ENCODE assay signal across 14 cellular contexts in genomic region chr17:62727916-62728672, GRCh38.
DNase-seq lines count a peak whose midpoint lies in the region; ATAC-seq and TF ChIP-seq lines count a peak whose summit lies in the region.
"Had no signal": no experiment of that assay in that cellular context is flagged by ENCODE, and none has a peak within 500 bp of the region (broad histone marks: within the 10 kb centered on the region; RNA-seq: fewer than 3 reads in every experiment).

No MANE protein-coding gene starts in this region.

- H3K79me2 ChIP-seq in SK-N-SH (ENCODE audit: insufficient read depth) = no peaks in the 10 kb centered on the region
- no peaks in the 10 kb centered on the region for H3K79me2 ChIP-seq in Loucy (ENCODE audit: insufficient read depth, low read length)
- H3K79me2 ChIP-seq in trophoblast cell (ENCODE audit: control insufficient read depth, insufficient read depth, low read length, poor library complexity) = peaks cover 1% of the 10 kb centered on the region

- no peak overlapping the region for H3K9ac ChIP-seq in SK-N-SH
- no peak overlapping the region for H3K9ac ChIP-seq in Loucy (ENCODE audit: low read depth, low read length, poor library complexity, severe bottlenecking)
- no peak overlapping the region for H3K9ac ChIP-seq in trophoblast cell (ENCODE audit: low read length)

- POLR2A ChIA-PET in SK-N-SH (lab: Yijun Ruan, JAX) = interaction anchor here (0.8 kb wide), 1 partner anchor 11 kb away, joined by 3 read pairs; no protein-coding TSS in a partner anchor

- H3K36me3 ChIP-seq in SK-N-SH (replicated peaks in 1 of 2; ENCODE audit: control insufficient read depth in 1 of 2, insufficient read depth in 2 of 2, low read length in 1 of 2) = no peaks in the 10 kb centered on the region
- H3K36me3 ChIP-seq in Loucy (ENCODE audit: insufficient read depth, low read length) = no peaks in the 10 kb centered on the region
- no peaks in the 10 kb centered on the region for H3K36me3 ChIP-seq in WERI-Rb-1
- peaks cover 1 to 4% of the 10 kb centered on the region in 2 experiments for H3K36me3 ChIP-seq in trophoblast cell (ENCODE audit: control insufficient read depth in 1 of 2, insufficient read depth in 2 of 2, low read length in 2 of 2)

- H3K9me2 ChIP-seq in SK-N-SH (no peaks in the 10 kb centered on the region), Loucy (replicated peaks; ENCODE audit: low read depth, low read length) (no peaks in the 10 kb centered on the region)

- H2AK5ac ChIP-seq in trophoblast cell (ENCODE audit: low read length) = no peak overlapping the region

- H3K14ac ChIP-seq in trophoblast cell (ENCODE audit: low read length) = no peak overlapping the region

- TF ChIP-seq RAD21 in SK-N-SH (IDR thresholded peaks at IDR 0.05; ENCODE audit: low read length) = 0 out of 2 replicates have a peak, but pooled peaks have one; percentile 10

- H3K9me3 ChIP-seq in SK-N-SH (no peaks in the 10 kb centered on the region), Loucy (ENCODE audit: insufficient read depth, low read depth, low read length) (no peaks in the 10 kb centered on the region), WERI-Rb-1 (ENCODE audit: severe bottlenecking) (no peaks in the 10 kb centered on the region), trophoblast cell (ENCODE audit: insufficient read depth, low read depth, low read length) (peaks cover 2% of the 10 kb centered on the region)

- no peak for ATAC-seq in SK-N-SH treated with all-trans-retinoic acid at 6 μM for 48 hours
- no peak for ATAC-seq in GM21360 (IDR thresholded peaks at IDR 0.05; ENCODE audit: unreplicated experiment)
- no peak for ATAC-seq in HG02623 (IDR thresholded peaks at IDR 0.05; ENCODE audit: unreplicated experiment)

- H3K27me3 ChIP-seq in SK-N-SH (ENCODE audit: insufficient read depth) (no peaks in the 10 kb centered on the region), Loucy (ENCODE audit: insufficient read depth, low read length, poor library complexity, severe bottlenecking) (no peaks in the 10 kb centered on the region), WERI-Rb-1 (ENCODE audit: insufficient read depth, low read depth, severe bottlenecking) (no peaks in the 10 kb centered on the region), trophoblast cell (ENCODE audit: insufficient read depth, low read length) (no peaks in the 10 kb centered on the region)

- H3K4me3 ChIP-seq in SK-N-SH (ENCODE audit: low read depth in 2 of 2, low read length in 1 of 2) (no peak overlapping the region), Loucy (ENCODE audit: low read length, poor library complexity, severe bottlenecking) (no peak overlapping the region), WERI-Rb-1 (ENCODE audit: low read depth, low read length) (no peak overlapping the region), trophoblast cell (ENCODE audit: low read depth, low read length) (no peak overlapping the region)
- H3K4me3 ChIP-seq: skin epidermis had no signal

- no peak overlapping the region for H3K23ac ChIP-seq in trophoblast cell (ENCODE audit: low read length)

- H3K4me2 ChIP-seq in SK-N-SH (no peak overlapping the region), Loucy (ENCODE audit: low read depth, low read length, poor library complexity, severe bottlenecking) (no peak overlapping the region), trophoblast cell (ENCODE audit: low read length) (no peak overlapping the region)

- peak overlapping the region; percentile 21 for H4K91ac ChIP-seq in trophoblast cell (ENCODE audit: low read depth, low read length)

- peaks cover 23% of the 10 kb centered on the region for H3K79me1 ChIP-seq in trophoblast cell (ENCODE audit: low read length)

- no peak overlapping the region for H3K4ac ChIP-seq in trophoblast cell (ENCODE audit: low read depth, low read length)

- H3K18ac ChIP-seq in trophoblast cell (ENCODE audit: low read length) = no peak overlapping the region

- no peak for TF ChIP-seq EP300 in SK-N-SH (IDR thresholded peaks at IDR 0.05; ENCODE audit: borderline replicate concordance in 1 of 2, low read depth in 1 of 2, low read length in 1 of 2)

- H4K12ac ChIP-seq in trophoblast cell (ENCODE audit: low read depth, low read length) = no peak overlapping the region

- CTCF ChIA-PET in SK-N-SH (lab: Yijun Ruan, JAX) = interaction anchor here (0.9 to 1.4 kb wide), 3 partner anchors 15 to 707 kb away, joined by 3 to 5 read pairs (median 3); no protein-coding TSS in a partner anchor

- peaks cover 2 to 7% of the 10 kb centered on the region in 2 experiments; a peak in 1 of 4 replicates for H3K4me1 ChIP-seq in SK-N-SH (ENCODE audit: control insufficient read depth in 1 of 2, insufficient read depth in 2 of 2, low read depth in 1 of 2, low read length in 1 of 2)
- H3K4me1 ChIP-seq in Loucy (ENCODE audit: insufficient read depth, low read length, poor library complexity, severe bottlenecking) = peaks cover 19% of the 10 kb centered on the region
- peaks cover 10 to 17% of the 10 kb centered on the region in 2 experiments for H3K4me1 ChIP-seq in trophoblast cell (ENCODE audit: control insufficient read depth in 1 of 2, insufficient read depth in 2 of 2, low read length in 2 of 2)

- H2AFZ ChIP-seq in SK-N-SH (ENCODE audit: low read depth) (no peak overlapping the region), Loucy (ENCODE audit: low read length) (no peak overlapping the region), trophoblast cell (ENCODE audit: insufficient read depth, low read length, poor library complexity) (no peak overlapping the region)

- WGBS in SK-N-SH (ENCODE audit: low lambda C conversion rate) = 91% methylated on average over 6 of the region's 6 CpGs
- WGBS in trophoblast cell (ENCODE audit: extremely low coverage, insufficient coverage, insufficient read length) = no CpG with 5 or more reads among the region's 6 CpGs

- H3F3A ChIP-seq in SK-N-SH (replicated peaks; ENCODE audit: insufficient read depth) = peaks cover 3% of the 10 kb centered on the region
- no peaks in the 10 kb centered on the region for H3F3A ChIP-seq in Loucy (ENCODE audit: low read depth)

- no peak overlapping the region for H2BK5ac ChIP-seq in trophoblast cell (ENCODE audit: low read depth, low read length, poor library complexity)

- DNase-seq in SK-N-SH = no peak
- DNase-seq in WERI-Rb-1 = no peak
- DNase-seq in trophoblast cell = peak; percentile 44 to 56
- no peak for DNase-seq in SIG-M5 treated with dmso at 0.1 percent for 504 hours (lab: John Stamatoyannopoulos, UW; ENCODE audit: unreplicated experiment)
- DNase-seq: activated B cell treated with CpG ODN at 0.5 μM for 24 hours; H7; NCI-H2029 treated with DMSO at 0.1 percent for 48 hours; nucleus accumbens; stimulated activated naive CD4-positive, alpha-beta T cell treated with Interleukin-2 at 50 U/mL for 16 hours had no signal

- H3K27ac ChIP-seq in SK-N-SH (ENCODE audit: low read depth in 2 of 2, low read length in 1 of 2) (no peak overlapping the region), WERI-Rb-1 (no peak overlapping the region), trophoblast cell (ENCODE audit: low read depth, low read length) (no peak overlapping the region)
- H3K27ac ChIP-seq: skin epidermis had no signal

- H4K20me1 ChIP-seq in SK-N-SH (ENCODE audit: insufficient read depth) (no peaks in the 10 kb centered on the region), Loucy (ENCODE audit: insufficient read depth, low read length, poor library complexity, severe bottlenecking) (no peaks in the 10 kb centered on the region)

- H2BK120ac ChIP-seq in trophoblast cell (ENCODE audit: insufficient read depth, low read length, poor library complexity) = peak overlapping the region; percentile 13

- no peak for TF ChIP-seq CTCF in SK-N-SH (IDR thresholded peaks at IDR 0.05)
- peak; percentile 18; the same call in 1 of the 2 replicates for TF ChIP-seq CTCF in Loucy (conservative IDR thresholded peaks at IDR 0.05; ENCODE audit: low read length)
- 0 out of 2 replicates have a peak, but pooled peaks have one; percentile 9 for TF ChIP-seq CTCF in WERI-Rb-1 (IDR thresholded peaks at IDR 0.05; ENCODE audit: low read depth, low read length)

- peak overlapping the region; percentile 73 for H2BK12ac ChIP-seq in trophoblast cell (ENCODE audit: low read length)

- H4K8ac ChIP-seq in trophoblast cell (ENCODE audit: low read depth, low read length) = no peak overlapping the region

TF ChIP-seq in SK-N-SH, 30 proteins besides CTCF, POLR2A, EP300 and RAD21 (continues in another document):
- TF ChIP-seq GATA2 (CRISPR knock-in tag; IDR thresholded peaks at IDR 0.05) = no peak
- TF ChIP-seq NRF1 (IDR thresholded peaks at IDR 0.05; ENCODE audit: low read depth, low read length) = no peak
- TF ChIP-seq PBX3 (IDR thresholded peaks at IDR 0.05) = no peak

TF ChIP-seq in SK-N-SH treated with all-trans-retinoic acid at 6 μM for 48 hours, 23 proteins besides CTCF, POLR2A, EP300 and RAD21 (continues in another document):
- TF ChIP-seq ZC3H10 (CRISPR knock-in tag; IDR thresholded peaks at IDR 0.05) (no peak), TSHZ2 (CRISPR knock-in tag; IDR thresholded peaks at IDR 0.05) (no peak), TOX (CRISPR knock-in tag; IDR thresholded peaks at IDR 0.05; ENCODE audit: borderline replicate concordance) (no peak)

Comparison
In these comparisons a context has a peak if more than half of its experiments do, and no peak if none do; other contexts are left out.
1. DNase-seq: peak in trophoblast cell (2 of 2); none in SK-N-SH (single experiment), WERI-Rb-1 (single experiment) and SIG-M5 treated with dmso at 0.1 percent for 504 hours (single experiment).